ENCODE assay signal across 26 cellular contexts in genomic region chr14:57089901-57090300, GRCh38.
A peak's percentile ranks its signal among the peaks of the same experiment; 100 is the strongest.
DNase-seq lines count a peak whose midpoint lies in the region; ATAC-seq and TF ChIP-seq lines count a peak whose summit lies in the region.
"Had no signal": no experiment of that assay in that cellular context is flagged by ENCODE, and none has a peak within 500 bp of the region (broad histone marks: within the 10 kb centered on the region; RNA-seq: fewer than 3 reads in every experiment).

No MANE protein-coding gene starts in this region.

- H3K9me3 ChIP-seq in HEK293 (ENCODE audit: control insufficient read depth, insufficient read depth, low read depth, low read length) (no peaks in the 10 kb centered on the region), MM.1S (replicated peaks; ENCODE audit: insufficient read depth, low read length) (no peaks in the 10 kb centered on the region)
- H3K9me3 ChIP-seq: BE2C, Caco-2, mucosa of descending colon, Peyer's patch, thoracic aorta, vagina had no signal

- DNase-seq in COR-L47 (lab: John Stamatoyannopoulos, UW) (peak; percentile 86), NCI-H2081 treated with DMSO at 0.1 percent for 48 hours (lab: John Stamatoyannopoulos, UW) (peak; percentile 94), NCI-H82 treated with DMSO at 0.1 percent for 48 hours (lab: John Stamatoyannopoulos, UW; ENCODE audit: unreplicated experiment) (peak; percentile 86), MM.1S (no peak), Right ventricle myocardium superior (no peak)
- no peak for DNase-seq in stimulated activated CD4-positive, alpha-beta T cell treated with anti-CD3 and anti-CD28 coated beads, Interleukin-4, amount 100 ng/mL, for 1 hour
- DNase-seq in activated effector memory CD4-positive, alpha-beta T cell treated with Interleukin-2 at 50 U/mL for 16 hours = no peak
- DNase-seq: activated CD4-positive, alpha-beta memory T cell treated with anti-CD3 and anti-CD28 coated beads for 36 hours; activated effector memory CD4-positive, alpha-beta T cell treated with anti-CD3 and anti-CD28 coated beads, Interleukin-2, amount 50 U/mL, for 16 hours; activated naive CD8-positive, alpha-beta T cell treated with anti-CD3 and anti-CD28 coated beads, Interleukin-2, amount 10 ng/mL, durations not matched to agents 7 days and 5 days; BE2C; Caco-2; dorsolateral prefrontal cortex; glutamatergic neuron; lower lobe of right lung; mucosa of descending colon; NCI-H2029 treated with DMSO at 0.1 percent for 48 hours; nephron progenitor cell; Peyer's patch; stimulated activated naive CD8-positive, alpha-beta T cell treated with anti-CD3 and anti-CD28 coated beads, Interleukin-15, Interleukin-2, amounts not matched to agents 100 U/mL and 50 U/mL, for 24 hours had no signal

- H3K9me2 ChIP-seq in MM.1S (replicated peaks; ENCODE audit: insufficient read depth, low read length) = no peaks in the 10 kb centered on the region

- no peaks in the 10 kb centered on the region for H3K27me3 ChIP-seq in MM.1S (replicated peaks; ENCODE audit: insufficient read depth, low read length)
- H3K27me3 ChIP-seq: BE2C, Peyer's patch, vagina had no signal

- no peak overlapping the region for H3K4me3 ChIP-seq in HEK293 (ENCODE audit: low read depth, low read length)
- no peak overlapping the region for H3K4me3 ChIP-seq in MM.1S (ENCODE audit: low read length)
- H3K4me3 ChIP-seq: dorsolateral prefrontal cortex, lower lobe of right lung, mucosa of descending colon, Peyer's patch, thoracic aorta, vagina had no signal

- no peaks in the 10 kb centered on the region for H3F3A ChIP-seq in MM.1S (ENCODE audit: insufficient read depth, low read length)

- H3K9ac ChIP-seq in MM.1S (ENCODE audit: low read length) = no peak overlapping the region
- H3K9ac ChIP-seq: parathyroid adenoma had no signal

- CTCF ChIA-PET in HEK293 (lab: Yijun Ruan, JAX) = no interaction called here

- H3K4me1 ChIP-seq in HEK293 (ENCODE audit: control insufficient read depth, insufficient read depth, low read length) = no peaks in the 10 kb centered on the region
- no peaks in the 10 kb centered on the region for H3K4me1 ChIP-seq in MM.1S (ENCODE audit: low read length)
- H3K4me1 ChIP-seq: BE2C, Caco-2, lower lobe of right lung, parathyroid adenoma, Peyer's patch, vagina had no signal

- no peak overlapping the region for H2AFZ ChIP-seq in MM.1S (ENCODE audit: low read length)
- H2AFZ ChIP-seq: parathyroid adenoma had no signal

- H4K20me1 ChIP-seq in MM.1S (ENCODE audit: insufficient read depth, low read length) = no peaks in the 10 kb centered on the region

- H3K36me3 ChIP-seq in HEK293 (ENCODE audit: control insufficient read depth in 2 of 2, insufficient read depth in 1 of 2, low read length in 2 of 2) (no peaks in the 10 kb centered on the region), MM.1S (replicated peaks; ENCODE audit: insufficient read depth, low read length) (no peaks in the 10 kb centered on the region)
- H3K36me3 ChIP-seq: BE2C, lower lobe of right lung, Peyer's patch, thoracic aorta, vagina had no signal

- TF ChIP-seq CTCF in HEK293 (tag by site-specific recombination; IDR thresholded peaks at IDR 0.05) (no peak), MM.1S (IDR thresholded peaks at IDR 0.05; ENCODE audit: low read length) (no peak)

- ATAC-seq in Right ventricle myocardium superior (ENCODE audit: poor library complexity) = no peak
- ATAC-seq: activated CD4-positive, CD25-positive, alpha-beta regulatory T cell treated with anti-CD3 and anti-CD28 coated beads, Interleukin-2, amount 50 U/mL, for 24 hours; lower lobe of right lung; mucosa of descending colon; sciatic nerve; stimulated activated naive CD8-positive, alpha-beta T cell treated with anti-CD3 and anti-CD28 coated beads, Interleukin-15, Interleukin-2, amounts not matched to agents 100 U/mL and 50 U/mL, for 24 hours had no signal

- no peak overlapping the region for H3K27ac ChIP-seq in HEK293 (ENCODE audit: extremely low read depth, low read depth, low read length)
- no peak overlapping the region for H3K27ac ChIP-seq in MM.1S (ENCODE audit: low read length)
- H3K27ac ChIP-seq: dorsolateral prefrontal cortex, lower lobe of right lung, parathyroid adenoma, Peyer's patch, thoracic aorta, vagina had no signal

- POLR2A ChIA-PET in HEK293 (lab: Yijun Ruan, JAX) = no interaction called here

- intact Hi-C loops in Right ventricle myocardium superior (cut with DNase I) = no loop called here

- H3K79me2 ChIP-seq in MM.1S (ENCODE audit: low read length) = no peaks in the 10 kb centered on the region
- H3K79me2 ChIP-seq: parathyroid adenoma had no signal

- H3K4me2 ChIP-seq in MM.1S (ENCODE audit: low read depth, low read length) = no peak overlapping the region

TF ChIP-seq in HEK293, 187 proteins besides CTCF, POLR2A, EP300 and RAD21:
- TF ChIP-seq GFI1B (tag by site-specific recombination; IDR thresholded peaks at IDR 0.05) (no peak), SP7 (tag by site-specific recombination; IDR thresholded peaks at IDR 0.05) (peak; percentile 59), ZNF266 (tag by site-specific recombination; IDR thresholded peaks at IDR 0.05; ENCODE audit: low read depth) (peak; percentile 17; the same call in 1 of the 2 replicates), ZNF366 (tag by site-specific recombination; conservative IDR thresholded peaks at IDR 0.05) (peak; percentile 33; the same call in 1 of the 2 replicates), ZNF626 (tag by site-specific recombination; IDR thresholded peaks at IDR 0.05) (no peak), BCL6B (tag by site-specific recombination; IDR thresholded peaks at IDR 0.05) (peak; percentile 54; the same call in 1 of the 2 replicates)

Comparison
In these comparisons a context has a peak if more than half of its experiments do, and no peak if none do; other contexts are left out.
1. DNase-seq: peak in COR-L47 (single experiment), NCI-H2081 treated with DMSO at 0.1 percent for 48 hours (single experiment) and NCI-H82 treated with DMSO at 0.1 percent for 48 hours (single experiment); none in MM.1S (single experiment), stimulated activated CD4-positive, alpha-beta T cell treated with anti-CD3 and anti-CD28 coated beads, Interleukin-4, amount 100 ng/mL, for 1 hour (single experiment), Right ventricle myocardium superior (single experiment) and activated effector memory CD4-positive, alpha-beta T cell treated with Interleukin-2 at 50 U/mL for 16 hours (single experiment).